In the genomic region with DNA sequence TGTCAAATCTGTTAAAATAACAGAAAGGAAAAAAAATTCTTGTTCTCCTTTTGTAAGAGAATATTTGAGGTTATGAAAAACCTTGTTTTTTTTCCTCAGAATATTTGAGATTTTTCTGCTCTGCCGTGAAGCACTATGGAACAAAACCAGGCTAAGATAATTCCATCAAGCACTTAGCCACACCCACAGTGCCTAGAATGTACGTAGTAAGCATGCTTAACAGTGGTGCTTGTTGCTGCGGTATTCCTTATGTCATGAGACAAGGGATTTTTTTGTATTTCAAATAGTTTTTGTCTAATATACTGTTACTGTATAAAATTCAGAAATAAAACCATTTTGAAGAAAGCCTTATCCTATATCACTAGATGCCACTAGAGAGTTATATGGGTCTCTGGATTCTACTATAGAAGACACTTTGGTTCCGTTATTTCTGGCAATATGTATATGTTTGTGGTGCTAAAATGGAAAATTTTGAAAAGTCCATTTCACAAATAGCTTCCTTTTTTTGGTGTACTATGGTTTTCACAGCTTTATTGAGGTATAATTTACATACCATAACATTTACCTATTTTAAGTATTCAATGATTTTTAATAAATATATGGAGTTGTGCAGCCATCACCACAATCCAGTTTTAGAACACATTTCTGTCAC, we compare ENCODE assay signal across 16 cellular contexts. TPM values are rescaled to one million over a fixed set of nuclear protein-coding genes. Genes with fewer than 3 reads are reported as not detected.
DNase-seq lines count a peak whose midpoint lies in the region; ATAC-seq, FAIRE-seq and TF ChIP-seq lines count a peak whose summit lies in the region.
"Had no signal": no experiment of that assay in that cellular context is flagged by ENCODE, and none has a peak within 500 bp of the region (broad histone marks: within the 10 kb centered on the region; RNA-seq: fewer than 3 reads in every experiment).

No MANE protein-coding gene starts in this region.

- H3K18ac ChIP-seq in mesenchymal stem cell (ENCODE audit: low read depth in 1 of 2, low read length in 2 of 2): no peak overlapping the region

- no peak overlapping the region for H2AFZ ChIP-seq in mesenchymal stem cell (ENCODE audit: low read depth, low read length)
- H2AFZ ChIP-seq: GM23338 had no signal

- H3K27me3 ChIP-seq in mesenchymal stem cell (ENCODE audit: control insufficient read depth in 1 of 2, insufficient read depth in 1 of 2, low read length in 2 of 2): no peaks in the 10 kb centered on the region
- H3K27me3 ChIP-seq in tibial artery: no peaks in the 10 kb centered on the region

- H4K91ac ChIP-seq in mesenchymal stem cell (ENCODE audit: low read length): no peak overlapping the region

- H3K36me3 ChIP-seq in mesenchymal stem cell (ENCODE audit: control insufficient read depth in 1 of 2, insufficient read depth in 2 of 2, low read depth in 1 of 2, low read length in 2 of 2) (peaks cover 3 to 36% of the 10 kb centered on the region in 2 experiments), tibial artery (peaks cover 0 to 12% (median 11%) of the 10 kb centered on the region in 3 donors)

- H3K27ac ChIP-seq in mesenchymal stem cell (ENCODE audit: low read length, poor library complexity, severe bottlenecking) (no peak overlapping the region), tibial artery (no peak overlapping the region)
- H3K27ac ChIP-seq: psoas muscle, WERI-Rb-1 had no signal

- peak; percentile 3 for TF ChIP-seq CTCF in D721Med (IDR thresholded peaks at IDR 0.05; ENCODE audit: insufficient read depth, missing control alignments)
- TF ChIP-seq CTCF in astrocyte of the spinal cord (IDR thresholded peaks at IDR 0.05; ENCODE audit: low read depth, low read length): no peak
- no peak for TF ChIP-seq CTCF in tibial artery (IDR thresholded peaks at IDR 0.05)

- H2AK5ac ChIP-seq in mesenchymal stem cell (ENCODE audit: low read length, severe bottlenecking): no peak overlapping the region

- intact Hi-C loops in tibial artery (cut with DNase I; ENCODE audit: low total_unique reads): no loop called here

- no peak for DNase-seq in D721Med (ENCODE audit: insufficient read length, low spot score)
- peak; percentile 50 for DNase-seq in astrocyte of the spinal cord (ENCODE audit: low read depth, low spot score)
- peak; percentile 23 for DNase-seq in mesenchymal stem cell
- no peak for DNase-seq in tibial artery
- DNase-seq in DMS153 (lab: John Stamatoyannopoulos, UW): no peak
- no peak for DNase-seq in stimulated activated CD4-positive, alpha-beta T cell treated with anti-CD3 and anti-CD28 coated beads, Interleukin-4, amount 100 ng/mL, for 4 hours
- no peak for DNase-seq in NCI-H345 treated with DMSO at 0.1 percent for 48 hours (lab: John Stamatoyannopoulos, UW; ENCODE audit: unreplicated experiment)
- DNase-seq: activated naive CD8-positive, alpha-beta T cell treated with anti-CD3 and anti-CD28 coated beads, Interleukin-2, amount 10 ng/mL, durations not matched to agents 7 days and 5 days; NCI-H1105; NCI-H510A treated with DMSO at 0.1 percent for 48 hours; psoas muscle; SHP77 treated with DMSO at 0.1 percent for 48 hours; stimulated activated naive CD8-positive, alpha-beta T cell treated with anti-CD3 and anti-CD28 coated beads, Interleukin-15, Interleukin-2, amounts not matched to agents 100 U/mL and 50 U/mL, for 24 hours; WERI-Rb-1 had no signal

- H3K14ac ChIP-seq in mesenchymal stem cell (ENCODE audit: low read length in 2 of 2): no peak overlapping the region

- H3K4me3 ChIP-seq in astrocyte of the spinal cord (ENCODE audit: low read depth, low read length) (no peak overlapping the region), mesenchymal stem cell (ENCODE audit: insufficient read depth in 1 of 2, low read depth in 1 of 2, low read length in 2 of 2) (no peak overlapping the region), tibial artery (no peak overlapping the region)
- H3K4me3 ChIP-seq: GM23338, psoas muscle had no signal

- peak; percentile 25 for FAIRE-seq in D721Med (lab: Jason Lieb, UNC)

- H4K8ac ChIP-seq in mesenchymal stem cell (ENCODE audit: low read length): no peak overlapping the region

- H2BK12ac ChIP-seq in mesenchymal stem cell (ENCODE audit: low read length in 2 of 2): no peak overlapping the region

- no peak overlapping the region for H2BK15ac ChIP-seq in mesenchymal stem cell (ENCODE audit: low read depth, poor library complexity, severe bottlenecking)

- peak overlapping the region; percentile 3 for H3K9ac ChIP-seq in mesenchymal stem cell (ENCODE audit: low read length)

- H3K23ac ChIP-seq in mesenchymal stem cell (ENCODE audit: low read length in 2 of 2): no peak overlapping the region

- 80% methylated on average over 1 of the region's 4 CpGs for WGBS in mesenchymal stem cell

- peak; percentile 55 for ATAC-seq in HG02610 (IDR thresholded peaks at IDR 0.05; ENCODE audit: unreplicated experiment)
- ATAC-seq: GM23338; stimulated activated naive CD8-positive, alpha-beta T cell treated with anti-CD3 and anti-CD28 coated beads, Interleukin-15, Interleukin-2, amounts not matched to agents 100 U/mL and 50 U/mL, for 24 hours had no signal

- H2BK120ac ChIP-seq in mesenchymal stem cell (ENCODE audit: low read depth, low read length): no peak overlapping the region

- H3K4me1 ChIP-seq in mesenchymal stem cell (ENCODE audit: control insufficient read depth, insufficient read depth, low read depth, low read length) (no peaks in the 10 kb centered on the region), tibial artery (peaks cover 0 to 15% (median 0%) of the 10 kb centered on the region in 4 donors)

- H3K4ac ChIP-seq in mesenchymal stem cell (ENCODE audit: low read depth in 1 of 2, low read length in 2 of 2): no peak overlapping the region

- in situ Hi-C loops in astrocyte of the spinal cord (cut with HindIII; ENCODE audit: low sequenced_read_pairs): no loop called here

- peaks cover 28% of the 10 kb centered on the region for H3K79me1 ChIP-seq in mesenchymal stem cell (replicated peaks; ENCODE audit: low read length, poor library complexity, severe bottlenecking)

- no peak overlapping the region for H2BK5ac ChIP-seq in mesenchymal stem cell (ENCODE audit: low read depth, low read length, poor library complexity, severe bottlenecking)

- no peak overlapping the region for H3K4me2 ChIP-seq in mesenchymal stem cell (ENCODE audit: low read length, poor library complexity, severe bottlenecking)
- H3K4me2 ChIP-seq: GM23338 had no signal

- peaks cover 7% of the 10 kb centered on the region for H3K9me3 ChIP-seq in mesenchymal stem cell (ENCODE audit: control insufficient read depth, low read length)
- H3K9me3 ChIP-seq in tibial artery: peaks cover 0 to 8% (median 0%) of the 10 kb centered on the region in 3 donors

RNA-seq across cellular contexts. Expression of gene PDHX, which starts 23.7 kb away (rescaled TPM):
- 38.5 TPM for polyA plus RNA-seq in mesenchymal stem cell (2013, experiment 1 of 2)
- 39.2 TPM for polyA plus RNA-seq in mesenchymal stem cell (2013, experiment 2 of 2)

RNA-seq across cellular contexts. Expression of gene APIP, which starts 24.0 kb away (rescaled TPM):
- polyA plus RNA-seq in mesenchymal stem cell (2013, experiment 1 of 2): 18.4 TPM
- 19.8 TPM for polyA plus RNA-seq in mesenchymal stem cell (2013, experiment 2 of 2)

Comparison
In these comparisons a context has a peak if more than half of its experiments do, and no peak if none do; other contexts are left out.
1. DNase-seq: peak in astrocyte of the spinal cord (single experiment) and mesenchymal stem cell (single experiment); none in D721Med (single experiment), tibial artery (0 of 2), DMS153 (single experiment), stimulated activated CD4-positive, alpha-beta T cell treated with anti-CD3 and anti-CD28 coated beads, Interleukin-4, amount 100 ng/mL, for 4 hours (0 of 2) and NCI-H345 treated with DMSO at 0.1 percent for 48 hours (single experiment).